Comparison of ENCODE assay signal across 1 cellular context in genomic region chr17:60165223-60165622, GRCh38.
TF ChIP-seq lines count a peak whose summit lies in the region.

No MANE protein-coding gene starts in this region.

TF ChIP-seq in GM23338, 12 proteins besides CTCF, POLR2A, EP300 and RAD21 (continued from another document):
- no peak for TF ChIP-seq REST (IDR thresholded peaks at IDR 0.05; ENCODE audit: unreplicated experiment)
- TF ChIP-seq STAT1 (IDR thresholded peaks at IDR 0.05; ENCODE audit: unreplicated experiment): no peak
- no peak for TF ChIP-seq JUNB (IDR thresholded peaks at IDR 0.05; ENCODE audit: unreplicated experiment)
- TF ChIP-seq ZNF462 (CRISPR knock-in tag; IDR thresholded peaks at IDR 0.05): no peak
- no peak for TF ChIP-seq ZNF114 (CRISPR knock-in tag; IDR thresholded peaks at IDR 0.05)
- no peak for TF ChIP-seq POLR2AphosphoS5 (IDR thresholded peaks at IDR 0.05; ENCODE audit: low read depth)
- TF ChIP-seq NANOG (IDR thresholded peaks at IDR 0.05; ENCODE audit: borderline replicate concordance): no peak
- no peak for TF ChIP-seq EZH2phosphoT487 (IDR thresholded peaks at IDR 0.05; ENCODE audit: unreplicated experiment)
- TF ChIP-seq ZNF331 (CRISPR knock-in tag; IDR thresholded peaks at IDR 0.05; ENCODE audit: low read depth): no peak
- TF ChIP-seq EZH2 (IDR thresholded peaks at IDR 0.05; ENCODE audit: low read depth, unreplicated experiment): no peak
